Comparison of ENCODE assay signal across 7 cellular contexts in the genomic region with DNA sequence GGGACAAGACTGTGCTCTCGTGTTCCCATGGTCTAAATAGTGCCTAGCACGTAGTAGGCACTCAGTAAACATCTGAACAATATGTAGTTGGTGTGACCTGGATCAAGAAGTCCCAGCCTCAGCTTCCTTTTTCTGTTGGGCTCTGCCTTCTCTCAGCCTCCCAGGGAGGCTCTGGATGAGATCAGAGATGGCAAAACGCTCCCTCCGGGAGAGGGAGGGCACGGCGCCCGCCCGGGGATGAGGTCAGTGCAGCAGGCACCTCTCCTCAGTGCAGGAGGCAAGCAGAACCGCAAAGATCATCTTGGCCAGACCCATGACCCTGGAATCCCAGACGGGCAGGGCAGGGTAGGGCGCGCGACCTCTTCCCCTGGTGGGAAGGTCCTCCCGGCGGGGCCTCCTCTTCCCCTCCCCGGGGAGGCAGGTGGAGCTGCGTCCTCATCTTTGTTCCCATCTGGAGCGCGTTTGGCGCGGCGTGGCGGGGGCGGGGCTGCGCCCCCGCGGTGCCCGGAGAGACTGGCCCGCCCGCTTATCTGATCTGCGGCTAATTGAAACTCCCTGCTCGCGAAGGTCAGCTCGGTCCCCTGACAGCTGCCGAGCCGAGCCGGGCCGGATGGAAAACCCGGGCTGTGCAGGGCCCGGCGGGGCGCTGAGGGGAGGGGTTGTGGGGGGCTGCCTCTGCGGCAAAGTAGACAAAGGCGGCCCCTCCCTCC.
DNase-seq lines count a peak whose midpoint lies in the region; ATAC-seq and TF ChIP-seq lines count a peak whose summit lies in the region.

No MANE protein-coding gene starts in this region.

- peak overlapping the region; percentile 65 to 98 (median 95) for H3K27ac ChIP-seq in dorsolateral prefrontal cortex
- H3K27ac ChIP-seq in right lobe of liver, result no peak overlapping the region
- H3K27ac ChIP-seq in thymus (ENCODE audit: low read depth), result peak overlapping the region; percentile 94

- H3K9me3 Mint-ChIP-seq in T-helper 2 cell treated with Interferon-gamma antibody and Interleukin-4, amounts not matched to agents 5 μg/mL and 100 μg/mL, for 36 hours, result no peaks in the 10 kb centered on the region

- peak; percentile 48 to 73 (median 55) for ATAC-seq in right lobe of liver

- H3K27ac Mint-ChIP-seq in T-helper 2 cell treated with Interferon-gamma antibody and Interleukin-4, amounts not matched to agents 5 μg/mL and 100 μg/mL, for 36 hours, result no peak overlapping the region

- H3K9me3 ChIP-seq in right lobe of liver (no peaks in the 10 kb centered on the region), thymus (ENCODE audit: control insufficient read depth) (no peaks in the 10 kb centered on the region)

- peak; percentile 73 for DNase-seq in GM20000 (ENCODE audit: low spot score)
- peak; percentile 95 for DNase-seq in NCI-H69 (lab: John Stamatoyannopoulos, UW)
- peak in 9 of 10 donors; percentile 45 to 80 (median 66) for DNase-seq in dorsolateral prefrontal cortex
- DNase-seq in right lobe of liver, result peak in 1 of 3 donors; percentile 68
- no peak for DNase-seq in T-helper 2 cell treated with Interferon-gamma antibody and Interleukin-4, amounts not matched to agents 5 μg/mL and 100 μg/mL, for 36 hours (ENCODE audit: low spot score)
- DNase-seq in MV-4-11 (lab: John Stamatoyannopoulos, UW), result no peak

- H3K27me3 Mint-ChIP-seq in T-helper 2 cell treated with Interferon-gamma antibody and Interleukin-4, amounts not matched to agents 5 μg/mL and 100 μg/mL, for 36 hours (ENCODE audit: low read depth), result peaks cover 57% of the 10 kb centered on the region

- H3K4me1 Mint-ChIP-seq in T-helper 2 cell treated with Interferon-gamma antibody and Interleukin-4, amounts not matched to agents 5 μg/mL and 100 μg/mL, for 36 hours (ENCODE audit: low read depth), result no peaks in the 10 kb centered on the region

- H3K4me3 ChIP-seq in dorsolateral prefrontal cortex (peak overlapping the region; percentile 16 to 78 (median 47)), right lobe of liver (peak overlapping the region in 1 of 3 donors; percentile 27), thymus (ENCODE audit: low read length) (peak overlapping the region; percentile 66)

- intact Hi-C loops in dorsolateral prefrontal cortex (cut with DNase I) (no loop called here), right lobe of liver (cut with DNase I) (no loop called here)

- H3K4me1 ChIP-seq in right lobe of liver (peaks cover 0 to 11% (median under 1%) of the 10 kb centered on the region in 4 donors), thymus (ENCODE audit: control insufficient read depth, insufficient read depth, low read length) (peaks cover 57% of the 10 kb centered on the region)

- no peaks in the 10 kb centered on the region for H3K27me3 ChIP-seq in dorsolateral prefrontal cortex
- H3K27me3 ChIP-seq in right lobe of liver, result peaks cover 0 to 5% of the 10 kb centered on the region in 2 donors
- no peaks in the 10 kb centered on the region for H3K27me3 ChIP-seq in thymus (ENCODE audit: control insufficient read depth, insufficient read depth)

- TF ChIP-seq CTCF in GM20000 (IDR thresholded peaks at IDR 0.05; ENCODE audit: extremely low read depth, missing control alignments) (no peak), dorsolateral prefrontal cortex (IDR thresholded peaks at IDR 0.05 in 54 of 56, conservative IDR thresholded peaks at IDR 0.05 in 2 of 56; ENCODE audit: low read depth in 1 of 56, partially characterized antibody in 56 of 56) (peak in 12 of 56 donors; percentile 8 to 30 (median 18)), right lobe of liver (IDR thresholded peaks at IDR 0.05) (no peak)

- H3K36me3 Mint-ChIP-seq in T-helper 2 cell treated with Interferon-gamma antibody and Interleukin-4, amounts not matched to agents 5 μg/mL and 100 μg/mL, for 36 hours (ENCODE audit: low read depth), result no peaks in the 10 kb centered on the region

- TF ChIP-seq POLR2A in right lobe of liver (IDR thresholded peaks at IDR 0.05), result no peak

- 22% methylated on average over 7 of the region's 44 CpGs for WGBS in right lobe of liver (ENCODE audit: insufficient coverage, low coverage, low lambda C conversion rate, missing lambda C conversion rate)
- 7% methylated on average over 42 of the region's 44 CpGs for WGBS in thymus

- H3K36me3 ChIP-seq in right lobe of liver (no peaks in the 10 kb centered on the region), thymus (ENCODE audit: control insufficient read depth, insufficient read depth) (no peaks in the 10 kb centered on the region)

- no peak overlapping the region for H3K4me3 Mint-ChIP-seq in T-helper 2 cell treated with Interferon-gamma antibody and Interleukin-4, amounts not matched to agents 5 μg/mL and 100 μg/mL, for 36 hours

Comparison
In these comparisons a context has a peak if more than half of its experiments do, and no peak if none do; other contexts are left out.
1. DNase-seq: peak in GM20000 (single experiment), NCI-H69 (single experiment) and dorsolateral prefrontal cortex (9 of 10); none in T-helper 2 cell treated with Interferon-gamma antibody and Interleukin-4, amounts not matched to agents 5 μg/mL and 100 μg/mL, for 36 hours (single experiment) and MV-4-11 (single experiment).
2. H3K27ac ChIP-seq: peak in dorsolateral prefrontal cortex (59 of 59) and thymus (single experiment); none in right lobe of liver (0 of 3).